Comparison of ENCODE assay signal across 15 cellular contexts in the genomic region with DNA sequence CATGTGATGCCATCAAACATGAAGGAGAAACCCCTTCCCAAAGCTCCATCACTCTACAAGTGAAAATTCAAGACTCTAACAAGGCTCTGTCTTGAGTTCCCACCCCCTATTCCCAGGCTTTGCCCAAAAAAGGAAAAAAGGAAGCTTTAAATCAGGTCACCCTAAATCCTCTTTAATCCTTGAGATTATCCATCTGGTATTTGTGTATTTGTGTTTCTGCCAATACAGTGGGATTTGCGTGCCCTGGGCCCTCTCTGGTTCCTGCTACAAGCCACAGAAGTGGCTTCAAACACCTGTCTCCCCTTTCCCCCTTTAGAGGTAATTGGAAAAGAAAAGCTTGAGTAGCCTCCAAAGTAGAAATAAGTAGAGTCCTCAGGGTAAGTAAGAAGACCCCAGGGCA.
"Had no signal": no experiment of that assay in that cellular context is flagged by ENCODE, and none has a peak within 500 bp of the region (broad histone marks: within the 10 kb centered on the region; RNA-seq: fewer than 3 reads in every experiment).

No MANE protein-coding gene starts in this region.

- H3K9me3 ChIP-seq: upper lobe of right lung had no signal

- ATAC-seq: T-cell had no signal

- H3K27ac ChIP-seq: hepatocyte, VCaP had no signal

- DNase-seq: activated CD4-positive, alpha-beta memory T cell treated with anti-CD3 and anti-CD28 coated beads, Interleukin-2, amount 10 ng/mL, durations not matched to agents 7 days and 5 days; activated naive CD4-positive, alpha-beta T cell treated with anti-CD3 and anti-CD28 coated beads, Interleukin-2, amount 10 ng/mL, durations not matched to agents 7 days and 5 days; activated T-cell treated with anti-CD3 and anti-CD28 coated beads, Interleukin-2, amount 50 U/mL, for 24 hours; islet precursor cell; naive B cell; posterior cingulate gyrus; T-cell; T1000 had no signal

- H3K27me3 ChIP-seq: hepatocyte, right atrium auricular region, upper lobe of right lung had no signal

- H3K79me2 ChIP-seq: hepatocyte had no signal

- FAIRE-seq: colon, endometrium had no signal

- H3K4me3 ChIP-seq: hepatocyte, right atrium auricular region, smooth muscle cell, upper lobe of right lung had no signal

- H3K4me2 ChIP-seq: hepatocyte, smooth muscle cell had no signal

- H3K36me3 ChIP-seq: right atrium auricular region, upper lobe of right lung had no signal
